ENCODE assay signal across 15 cellular contexts in genomic region chr6:113684382-113684901, GRCh38.
DNase-seq lines count a peak whose midpoint lies in the region; ATAC-seq, FAIRE-seq and TF ChIP-seq lines count a peak whose summit lies in the region.
"Had no signal": no experiment of that assay in that cellular context is flagged by ENCODE, and none has a peak within 500 bp of the region (broad histone marks: within the 10 kb centered on the region; RNA-seq: fewer than 3 reads in every experiment).

No MANE protein-coding gene starts in this region.

- peak overlapping the region; percentile 31 for H3K4me2 ChIP-seq in keratinocyte (ENCODE audit: control insufficient read depth, extremely low read depth, insufficient read depth, low read depth, low read length)
- H3K4me2 ChIP-seq: SK-N-SH had no signal

- no peaks in the 10 kb centered on the region for H3K9me3 ChIP-seq in body of pancreas
- no peaks in the 10 kb centered on the region for H3K9me3 ChIP-seq in keratinocyte (ENCODE audit: control insufficient read depth, low read depth, low read length)
- H3K9me3 ChIP-seq in left ventricle myocardium inferior (replicated peaks), result no peaks in the 10 kb centered on the region
- H3K9me3 ChIP-seq: SK-N-SH had no signal

- dilution Hi-C loops in keratinocyte (cut with MboI; ENCODE audit: extremely low pct_ligation_motif_present, low sequenced_read_pairs), result no loop called here

- no peaks in the 10 kb centered on the region for H3K27me3 ChIP-seq in body of pancreas
- no peaks in the 10 kb centered on the region for H3K27me3 ChIP-seq in keratinocyte (ENCODE audit: control insufficient read depth, extremely low read depth, insufficient read depth, low read length)
- no peaks in the 10 kb centered on the region for H3K27me3 ChIP-seq in left ventricle myocardium inferior (ENCODE audit: low read depth)

- no peak overlapping the region for H3K9ac ChIP-seq in keratinocyte (ENCODE audit: control insufficient read depth, extremely low read depth, insufficient read depth, low read length)
- H3K9ac ChIP-seq: SK-N-SH had no signal

- peak; percentile 32 for DNase-seq in Calu3
- DNase-seq in NB4 (ENCODE audit: low read depth), result peak; percentile 32
- DNase-seq in body of pancreas, result peak in 1 of 4 donors; percentile 46
- DNase-seq in keratinocyte (ENCODE audit: low read depth, low spot score), result peak; percentile 30
- no peak for DNase-seq in left ventricle myocardium inferior
- no peak for DNase-seq in COLO668 (lab: John Stamatoyannopoulos, UW; ENCODE audit: unreplicated experiment)
- no peak for DNase-seq in T-cell
- no peak for DNase-seq in stimulated activated effector memory CD8-positive, alpha-beta T cell treated with anti-CD3 and anti-CD28 coated beads, Interleukin-12 subunit alpha, Interleukin-12 subunit beta, amount 100 ng/mL, for 72 hours (ENCODE audit: low spot score in 2 of 2)
- DNase-seq: activated CD8-positive, alpha-beta memory T cell treated with anti-CD3 and anti-CD28 coated beads for 24 hours; cortex of kidney; NCI-H1092 treated with DMSO at 0.1 percent for 48 hours; retina; SK-N-SH; WERI-Rb-1 had no signal

- TF ChIP-seq POLR2A in NB4 (IDR thresholded peaks at IDR 0.05; ENCODE audit: extremely low read depth, insufficient read length), result no peak
- TF ChIP-seq POLR2A in body of pancreas (IDR thresholded peaks at IDR 0.05), result peak in 2 of 3 donors; percentile 12 to 28

- no peak overlapping the region for H2AFZ ChIP-seq in keratinocyte (ENCODE audit: control insufficient read depth, low read length)

- H3K36me3 Mint-ChIP-seq in Calu3 (ENCODE audit: insufficient read depth, unreplicated experiment), result peaks cover 5% of the 10 kb centered on the region
- H3K36me3 Mint-ChIP-seq in T-cell, result no peaks in the 10 kb centered on the region
- no peaks in the 10 kb centered on the region for H3K36me3 Mint-ChIP-seq in stimulated activated effector memory CD8-positive, alpha-beta T cell treated with anti-CD3 and anti-CD28 coated beads, Interleukin-12 subunit alpha, Interleukin-12 subunit beta, amount 100 ng/mL, for 72 hours

- no peaks in the 10 kb centered on the region for H3K9me3 Mint-ChIP-seq in Calu3 (ENCODE audit: low read depth, unreplicated experiment)
- H3K9me3 Mint-ChIP-seq in T-cell, result peaks cover 0 to 3% (median 0%) of the 10 kb centered on the region in 3 donors
- no peaks in the 10 kb centered on the region for H3K9me3 Mint-ChIP-seq in stimulated activated effector memory CD8-positive, alpha-beta T cell treated with anti-CD3 and anti-CD28 coated beads, Interleukin-12 subunit alpha, Interleukin-12 subunit beta, amount 100 ng/mL, for 72 hours

- no TSS peak for BruUV-seq in Calu3 (replicated peaks; lab: Mats Ljungman, UMichigan)

- H3K36me3 ChIP-seq in body of pancreas (replicated peaks in 1 of 2; ENCODE audit: insufficient read depth in 1 of 2, low read depth in 2 of 2) (no peaks in the 10 kb centered on the region), keratinocyte (ENCODE audit: control insufficient read depth in 2 of 2, extremely low read depth in 1 of 2, insufficient read depth in 2 of 2, low read length in 2 of 2) (no peaks in the 10 kb centered on the region), left ventricle myocardium inferior (no peaks in the 10 kb centered on the region)
- H3K36me3 ChIP-seq: WERI-Rb-1 had no signal

- peaks cover 47% of the 10 kb centered on the region for H3K4me1 ChIP-seq in body of pancreas
- peaks cover 11% of the 10 kb centered on the region for H3K4me1 ChIP-seq in keratinocyte (ENCODE audit: control insufficient read depth, extremely low read depth, insufficient read depth, low read length)
- no peaks in the 10 kb centered on the region for H3K4me1 ChIP-seq in left ventricle myocardium inferior

- 12 to 19% methylated on average over 2 of the region's 2 CpGs for WGBS in body of pancreas, 2 donors

- peak; percentile 79 for ATAC-seq in body of pancreas
- ATAC-seq in T-cell (replicated peaks in 1 of 4), result no peak
- ATAC-seq in stimulated activated effector memory CD8-positive, alpha-beta T cell treated with anti-CD3 and anti-CD28 coated beads, Interleukin-12 subunit alpha, Interleukin-12 subunit beta, amount 100 ng/mL, for 72 hours, result no peak

- H3K4me3 ChIP-seq in NB4 (ENCODE audit: low read depth, low read length) (no peak overlapping the region), body of pancreas (no peak overlapping the region), keratinocyte (ENCODE audit: control insufficient read depth in 2 of 3, extremely low read depth in 1 of 3, insufficient read depth in 2 of 3, low read depth in 1 of 3, low read length in 3 of 3) (no peak overlapping the region), left ventricle myocardium inferior (no peak overlapping the region)

- H3K27ac ChIP-seq in body of pancreas (peak overlapping the region in 2 of 4 donors; percentile 57 to 62), keratinocyte (ENCODE audit: control insufficient read depth, insufficient read depth, low read length) (peak overlapping the region; percentile 30), left ventricle myocardium inferior (replicated peaks) (no peak overlapping the region)
- H3K27ac ChIP-seq: WERI-Rb-1 had no signal

- POLR2A ChIA-PET in T-cell (lab: Charles Lee), result no interaction called here

- H3K27ac Mint-ChIP-seq in Calu3 (ENCODE audit: unreplicated experiment), result peak overlapping the region; percentile 50
- H3K27ac Mint-ChIP-seq in T-cell, result no peak overlapping the region
- no peak overlapping the region for H3K27ac Mint-ChIP-seq in stimulated activated effector memory CD8-positive, alpha-beta T cell treated with anti-CD3 and anti-CD28 coated beads, Interleukin-12 subunit alpha, Interleukin-12 subunit beta, amount 100 ng/mL, for 72 hours

- H3K4me1 Mint-ChIP-seq in Calu3 (ENCODE audit: low read depth, unreplicated experiment) (peaks cover 11% of the 10 kb centered on the region), T-cell (no peaks in the 10 kb centered on the region)
- no peaks in the 10 kb centered on the region for H3K4me1 Mint-ChIP-seq in stimulated activated effector memory CD8-positive, alpha-beta T cell treated with anti-CD3 and anti-CD28 coated beads, Interleukin-12 subunit alpha, Interleukin-12 subunit beta, amount 100 ng/mL, for 72 hours

- H3K79me2 ChIP-seq in keratinocyte (ENCODE audit: control insufficient read depth, insufficient read depth, low read length), result no peaks in the 10 kb centered on the region

- FAIRE-seq in keratinocyte (lab: Jason Lieb, UNC), result peak; percentile 95
- FAIRE-seq: D721Med had no signal

- no peaks in the 10 kb centered on the region for H3K27me3 Mint-ChIP-seq in Calu3 (ENCODE audit: unreplicated experiment)
- peaks cover 3 to 5% of the 10 kb centered on the region in 2 donors for H3K27me3 Mint-ChIP-seq in T-cell

- H3K4me3 Mint-ChIP-seq in Calu3 (ENCODE audit: low read depth, unreplicated experiment), result no peak overlapping the region
- no peak overlapping the region for H3K4me3 Mint-ChIP-seq in T-cell
- H3K4me3 Mint-ChIP-seq in stimulated activated effector memory CD8-positive, alpha-beta T cell treated with anti-CD3 and anti-CD28 coated beads, Interleukin-12 subunit alpha, Interleukin-12 subunit beta, amount 100 ng/mL, for 72 hours, result no peak overlapping the region

- TF ChIP-seq CTCF in Calu3 (IDR thresholded peaks at IDR 0.05; ENCODE audit: unreplicated experiment) (no peak), NB4 (IDR thresholded peaks at IDR 0.05; ENCODE audit: low read depth, low read length) (no peak), body of pancreas (IDR thresholded peaks at IDR 0.05) (no peak), keratinocyte (optimal IDR thresholded peaks at IDR 0.05 in 1 of 3, IDR thresholded peaks at IDR 0.05 in 1 of 3, conservative IDR thresholded peaks at IDR 0.05 in 1 of 3; ENCODE audit: extremely low read depth in 1 of 3, insufficient read depth in 2 of 3, low read length in 3 of 3) (no peak), left ventricle myocardium inferior (IDR thresholded peaks at IDR 0.05; ENCODE audit: borderline replicate concordance) (no peak)

- intact Hi-C loops in Calu3 (cut with micrococcal nuclease; ENCODE audit: unreplicated experiment), result no loop called here
- intact Hi-C loops in body of pancreas (cut with DNase I), result no loop called here
- intact Hi-C loops in left ventricle myocardium inferior (cut with micrococcal nuclease), result no loop called here

- CTCF ChIA-PET in Calu3 (lab: Charles Lee) (interaction anchor here (0.7 kb wide), 1 partner anchor 378 kb away, joined by 3 read pairs; no protein-coding TSS in a partner anchor), T-cell (lab: Charles Lee) (no interaction called here)

- H3K9me1 ChIP-seq in keratinocyte (ENCODE audit: control insufficient read depth, extremely low read depth, insufficient read depth, low read length), result no peaks in the 10 kb centered on the region

- H4K20me1 ChIP-seq in keratinocyte (ENCODE audit: control insufficient read depth, extremely low read depth, insufficient read depth, low read length), result no peaks in the 10 kb centered on the region

Comparison
In these comparisons a context has a peak if more than half of its experiments do, and no peak if none do; other contexts are left out.
1. DNase-seq: peak in Calu3 (single experiment), NB4 (single experiment) and keratinocyte (single experiment); none in left ventricle myocardium inferior (single experiment), COLO668 (single experiment), T-cell (0 of 34) and stimulated activated effector memory CD8-positive, alpha-beta T cell treated with anti-CD3 and anti-CD28 coated beads, Interleukin-12 subunit alpha, Interleukin-12 subunit beta, amount 100 ng/mL, for 72 hours (0 of 2).